16 cellular contexts compared by ENCODE assay signal in the genomic region with DNA sequence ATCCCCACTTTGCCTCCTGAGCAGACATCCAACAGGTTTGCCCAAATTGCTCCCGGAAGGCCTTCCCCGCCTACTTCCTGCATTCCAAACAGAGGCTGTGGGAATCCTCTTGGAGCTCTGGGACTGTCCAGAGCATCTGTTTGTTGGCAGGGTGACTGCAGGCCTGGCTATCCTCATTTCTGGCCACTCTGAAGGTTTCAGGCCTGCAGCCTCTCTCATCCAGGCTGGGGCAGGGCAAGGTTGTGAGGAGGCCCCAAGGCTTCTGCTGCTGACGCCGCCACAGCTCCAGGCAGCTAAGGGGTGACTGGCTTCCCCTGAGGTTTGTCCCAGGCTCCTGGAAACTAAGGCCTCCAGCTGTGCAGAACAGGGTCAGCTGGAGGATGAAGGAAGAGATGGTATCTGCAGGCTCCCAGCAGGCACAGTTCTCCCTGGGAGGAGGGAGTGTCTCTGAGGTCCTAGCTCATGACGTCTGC. TPM values are rescaled to one million over a fixed set of nuclear protein-coding genes. Genes with fewer than 3 reads are reported as not detected.
A peak's percentile ranks its signal among the peaks of the same experiment; 100 is the strongest.
DNase-seq lines count a peak whose midpoint lies in the region; ATAC-seq, FAIRE-seq and TF ChIP-seq lines count a peak whose summit lies in the region.
"Had no signal": no experiment of that assay in that cellular context is flagged by ENCODE, and none has a peak within 500 bp of the region (broad histone marks: within the 10 kb centered on the region; RNA-seq: fewer than 3 reads in every experiment).

No MANE protein-coding gene starts in this region.

- H3K9me1 ChIP-seq in K562 (ENCODE audit: control insufficient read depth, insufficient read depth, low read length): no peaks in the 10 kb centered on the region

- peaks cover 0 to 2% (median 0%) of the 10 kb centered on the region in 7 donors for H3K9me3 Mint-ChIP-seq in CD14-positive monocyte
- H3K9me3 Mint-ChIP-seq: nephron progenitor cell; stimulated activated memory B cell treated with anti-CD40 and anti-IgM and Interleukin-4, amounts not matched to agents 10 μg/mL and 1 μg/mL and 100 μg/mL, for 72 hours had no signal

- peak; percentile 15 for FAIRE-seq in K562 (lab: Jason Lieb, UNC)

- peak overlapping the region; percentile 51; the same call in 1 of the 2 replicates for H2AFZ ChIP-seq in K562 (ENCODE audit: low read depth, low read length)

- H3K9me3 ChIP-seq in K562 (replicated peaks; ENCODE audit: control insufficient read depth, insufficient read depth, low read depth, low read length) (no peaks in the 10 kb centered on the region), sigmoid colon (no peaks in the 10 kb centered on the region)
- H3K9me3 ChIP-seq: BLaER1 treated with 17β-estradiol and CSF1 and Interleukin-3, amounts not matched to agents 10 nM and 100 nM had no signal

- H3K36me3 ChIP-seq in K562 (ENCODE audit: control insufficient read depth, insufficient read depth, low read length) (no peaks in the 10 kb centered on the region), sigmoid colon (no peaks in the 10 kb centered on the region)
- H3K36me3 ChIP-seq: BLaER1 treated with 17β-estradiol and CSF1 and Interleukin-3, amounts not matched to agents 10 nM and 100 nM had no signal

- TF ChIP-seq CTCF in K562 (IDR thresholded peaks at IDR 0.05 in 2 of 3, conservative IDR thresholded peaks at IDR 0.05 in 1 of 3; ENCODE audit: insufficient read depth in 2 of 3, low read depth in 1 of 3, low read length in 3 of 3): no peak
- TF ChIP-seq CTCF in sigmoid colon (IDR thresholded peaks at IDR 0.05): no peak
- no peak for TF ChIP-seq CTCF in CD14-positive monocyte (IDR thresholded peaks at IDR 0.05)

- no peak for TF ChIP-seq RAD21 in K562 (CRISPR knock-in tag; conservative IDR thresholded peaks at IDR 0.05 in 1 of 2, IDR thresholded peaks at IDR 0.05 in 1 of 2)

- POLR2A ChIA-PET in K562 (lab: Yijun Ruan, JAX): interaction anchor here (0.5 to 1.1 kb wide), 6 partner anchors 8 to 236 kb away, joined by 3 to 4 read pairs (median 3); no protein-coding TSS in a partner anchor

- H3K4me1 ChIP-seq in K562 (replicated peaks in 1 of 2; ENCODE audit: control insufficient read depth in 2 of 2, insufficient read depth in 2 of 2, low read length in 2 of 2): peaks cover 0 to 5% of the 10 kb centered on the region in 2 experiments; a peak in 2 of 5 replicates
- peaks cover 3 to 71% (median 60%) of the 10 kb centered on the region in 4 donors for H3K4me1 ChIP-seq in sigmoid colon

- H3K27ac ChIP-seq in K562 (ENCODE audit: extremely low read depth, low read depth, low read length) (no peak overlapping the region), sigmoid colon (peak overlapping the region; percentile 52 to 80 (median 79))
- H3K27ac ChIP-seq: BLaER1 treated with 17β-estradiol and CSF1 and Interleukin-3, amounts not matched to agents 10 nM and 100 nM had no signal

- 0 out of 2 replicates have a peak, but pooled peaks cover 9% of the 10 kb centered on the region for H4K20me1 ChIP-seq in K562 (replicated peaks; ENCODE audit: control insufficient read depth, insufficient read depth, low read length)

- in situ Hi-C loops in G401 (cut with HindIII; ENCODE audit: low sequenced_read_pairs) (no loop called here), K562 (cut with MboI) (no loop called here)

- H3K27me3 ChIP-seq in K562 (ENCODE audit: control insufficient read depth in 2 of 2, insufficient read depth in 2 of 2, low read length in 2 of 2) (peaks cover 4 to 33% of the 10 kb centered on the region in 2 experiments; a peak in 4 of 5 replicates), sigmoid colon (no peaks in the 10 kb centered on the region)
- H3K27me3 ChIP-seq: BLaER1 treated with 17β-estradiol and CSF1 and Interleukin-3, amounts not matched to agents 10 nM and 100 nM had no signal

- H3K4me3 Mint-ChIP-seq in CD14-positive monocyte: no peak overlapping the region
- H3K4me3 Mint-ChIP-seq: nephron progenitor cell; stimulated activated memory B cell treated with anti-CD40 and anti-IgM and Interleukin-4, amounts not matched to agents 10 μg/mL and 1 μg/mL and 100 μg/mL, for 72 hours had no signal

- intact Hi-C loops in K562 (cut with micrococcal nuclease): no loop called here
- intact Hi-C loops in sigmoid colon (cut with DNase I): no loop called here
- intact Hi-C loops in CD14-positive monocyte (cut with micrococcal nuclease): no loop called here

- ATAC-seq in K562 (peak; percentile 55), GM18867 (IDR thresholded peaks at IDR 0.05; ENCODE audit: unreplicated experiment) (no peak)
- ATAC-seq: stimulated activated memory B cell treated with anti-CD40 and anti-IgM and Interleukin-4, amounts not matched to agents 10 μg/mL and 1 μg/mL and 100 μg/mL, for 72 hours had no signal

- no peak overlapping the region for H3K4me3 ChIP-seq in K562
- H3K4me3 ChIP-seq in sigmoid colon: no peak overlapping the region
- H3K4me3 ChIP-seq: BLaER1 treated with 17β-estradiol and CSF1 and Interleukin-3, amounts not matched to agents 10 nM and 100 nM had no signal

- no peaks in the 10 kb centered on the region for H3K79me2 ChIP-seq in K562 (ENCODE audit: control insufficient read depth, insufficient read depth, low read length)

- CTCF ChIA-PET in K562 (lab: Yijun Ruan, JAX; ENCODE audit: low intra/inter-chr PET ratio): interaction anchor here (0.7 kb wide), 1 partner anchor 13 kb away, joined by 3 read pairs; no protein-coding TSS in a partner anchor

- WGBS in K562 (ENCODE audit: insufficient coverage, low coverage, missing lambda C conversion rate): 13% methylated on average over 5 of the region's 5 CpGs
- 70 to 77% methylated on average over 5 of the region's 5 CpGs for WGBS in sigmoid colon, 2 donors

- TF ChIP-seq EP300 in K562 (IDR thresholded peaks at IDR 0.05; ENCODE audit: low read length) (no peak), sigmoid colon (IDR thresholded peaks at IDR 0.05) (peak in 1 of 4 donors; percentile 48)

- TF ChIP-seq POLR2A in K562 (conservative IDR thresholded peaks at IDR 0.05) (no peak), sigmoid colon (IDR thresholded peaks at IDR 0.05) (no peak)

- H3K4me2 ChIP-seq in K562 (ENCODE audit: insufficient read depth, low read length): no peak overlapping the region

- peak overlapping the region in 1 of 2 experiments; percentile 23; a peak in 1 of 4 replicates for H3K9ac ChIP-seq in K562 (ENCODE audit: insufficient read depth in 1 of 2, low read depth in 2 of 2, low read length in 2 of 2)

- no peak overlapping the region for H3K27ac Mint-ChIP-seq in CD14-positive monocyte
- H3K27ac Mint-ChIP-seq: stimulated activated memory B cell treated with anti-CD40 and anti-IgM and Interleukin-4, amounts not matched to agents 10 μg/mL and 1 μg/mL and 100 μg/mL, for 72 hours had no signal

- H3K36me3 Mint-ChIP-seq in CD14-positive monocyte: no peaks in the 10 kb centered on the region
- H3K36me3 Mint-ChIP-seq: stimulated activated memory B cell treated with anti-CD40 and anti-IgM and Interleukin-4, amounts not matched to agents 10 μg/mL and 1 μg/mL and 100 μg/mL, for 72 hours had no signal

- DNase-seq in G401 (ENCODE audit: low spot score) (peak; percentile 64), K562 (ENCODE audit: extremely low read depth in 1 of 4, low spot score in 3 of 4) (peak; percentile 41 to 65 (median 58)), hepatic stellate cell (ENCODE audit: low spot score) (peak; percentile 79), sigmoid colon (peak; percentile 91), COR-L47 (lab: John Stamatoyannopoulos, UW) (no peak), HCEC 1CT (no peak), CD14-positive monocyte (ENCODE audit: low spot score) (no peak)
- DNase-seq: activated CD4-positive, alpha-beta T cell treated with anti-CD3 and anti-CD28 coated beads for 4 hours; activated naive CD4-positive, alpha-beta T cell treated with Interleukin-2 at 50 U/mL for 16 hours; hypothalamus; KG1; nephron progenitor cell; SHP77 treated with DMSO at 0.1 percent for 48 hours had no signal

- H3K4me1 Mint-ChIP-seq in CD14-positive monocyte: peaks cover 25% of the 10 kb centered on the region

- peaks cover 0 to 1% (median 0%) of the 10 kb centered on the region in 3 donors for H3K27me3 Mint-ChIP-seq in CD14-positive monocyte (ENCODE audit: low read depth in 3 of 3)

- no TSS peak for BruUV-seq in K562 (replicated peaks; lab: Mats Ljungman, UMichigan)

RNA-seq across cellular contexts. Expression of a gene that starts 11.3 kb away (rescaled TPM):
- total RNA-seq in G401 (2014; rRNA removed; shearing (Covaris generic)): 4.0 and 6.6 TPM in 2 replicates
- total RNA-seq in K562 (2011; cell fraction: chromatin; rRNA removed; ENCODE audit: low replicate concordance): 0.63 and 3.1 TPM in 2 replicates
- 0.92 and 1.2 TPM in 2 replicates for total RNA-seq in K562 (2011; cell fraction: nucleolus; rRNA removed)
- total RNA-seq in K562 (2011; cell fraction: nucleoplasm; rRNA removed): 1.0 and 1.7 TPM in 2 replicates
- total RNA-seq in K562 (2014; rRNA removed): 0.05 TPM in 1 of 2 replicates, not detected in the other
- total RNA-seq in K562 (2014; rRNA removed; fragmentation: Illumina TruSeq; extraction: Trizol): 0.07 TPM in 1 of 2 replicates, not detected in the other
- total RNA-seq in K562 (2015; rRNA removed; fragmentation: Illumina TruSeq; extraction: Trizol): 0.23 and 0.69 TPM in 2 replicates
- 0.34 and 0.44 TPM in 2 replicates for total RNA-seq in K562 (2021)
- polyA plus RNA-seq in K562 (2011; rRNA removed): 0.17 and 0.20 TPM in 2 replicates
- polyA plus RNA-seq in K562 (2011; cell fraction: cytosol; rRNA removed): 0.06 and 0.25 TPM in 2 replicates
- polyA plus RNA-seq in K562 (2011; cell fraction: nucleus; rRNA removed): 0.51 and 1.9 TPM in 2 replicates
- polyA plus RNA-seq in K562 (2012): 0.46 and 1.4 TPM in 2 replicates
- polyA plus RNA-seq in K562 (2014; fragmentation: Illumina TruSeq; extraction: Trizol): 0.51 and 0.61 TPM in 2 replicates
- not detected for polyA plus RNA-seq in K562 (2014; fragmentation: Nextera tagmentation; extraction: Ambion mirVana)
- 0.08 and 0.19 TPM in 2 replicates for polyA plus RNA-seq in K562 (2014; rRNA removed)
- polyA minus RNA-seq in K562 (2011; rRNA and poly(A)+ RNA removed): 0.18 and 0.28 TPM in 2 replicates
- not detected in 2 replicates for polyA minus RNA-seq in K562 (2011; cell fraction: cytosol; rRNA and poly(A)+ RNA removed)
- 0.56 and 1.6 TPM in 2 replicates for polyA minus RNA-seq in K562 (2011; cell fraction: nucleus; rRNA and poly(A)+ RNA removed)
- total RNA-seq in sigmoid colon: 10 to 100 TPM in 2 of 4 donors, 1 to 10 TPM in 2; 6.7 to 14.3 (median 11.4) TPM
- polyA plus RNA-seq in sigmoid colon: 10 to 100 TPM; 10.8 to 26.8 (median 14.3) TPM
- polyA plus RNA-seq in CD14-positive monocyte: under 1 TPM; 0.48 to 0.66 TPM

RNA-seq across cellular contexts. Expression of a gene that starts 60.0 kb away (rescaled TPM):
- total RNA-seq in G401 (2014; rRNA removed; shearing (Covaris generic)): 1.7 and 1.8 TPM in 2 replicates
- 5.4 and 17.4 TPM in 2 replicates for total RNA-seq in K562 (2011; cell fraction: chromatin; rRNA removed; ENCODE audit: low replicate concordance)
- 5.8 and 9.7 TPM in 2 replicates for total RNA-seq in K562 (2011; cell fraction: nucleolus; rRNA removed)
- 7.8 and 9.5 TPM in 2 replicates for total RNA-seq in K562 (2011; cell fraction: nucleoplasm; rRNA removed)
- total RNA-seq in K562 (2014; rRNA removed) (0.37 and 0.73 TPM in 2 replicates), K562 (2014; rRNA removed; fragmentation: Illumina TruSeq; extraction: Trizol) (0.73 and 1.1 TPM in 2 replicates), K562 (2015; rRNA removed; fragmentation: Illumina TruSeq; extraction: Trizol) (0.45 and 0.47 TPM in 2 replicates), K562 (2021) (0.83 and 1.0 TPM in 2 replicates), sigmoid colon (under 1 TPM in 1 of 4 donors, not detected in 3; 0.36 TPM)
- polyA plus RNA-seq in K562 (2011; rRNA removed) (3.4 and 5.9 TPM in 2 replicates), K562 (2014; fragmentation: Illumina TruSeq; extraction: Trizol) (1.2 and 1.6 TPM in 2 replicates), K562 (2014; fragmentation: Nextera tagmentation; extraction: Ambion mirVana) (under 1 TPM; 0.10 to 0.17 TPM), K562 (2014; rRNA removed) (0.84 and 1.3 TPM in 2 replicates), sigmoid colon (under 1 TPM in 1 of 3 donors, not detected in 2; 0.51 TPM), CD14-positive monocyte (not detected)
- polyA plus RNA-seq in K562 (2011; cell fraction: cytosol; rRNA removed): 2.6 and 3.6 TPM in 2 replicates
- polyA plus RNA-seq in K562 (2011; cell fraction: nucleus; rRNA removed): 7.5 and 19.7 TPM in 2 replicates
- polyA plus RNA-seq in K562 (2012): 1.2 and 3.3 TPM in 2 replicates
- 3.0 and 5.2 TPM in 2 replicates for polyA minus RNA-seq in K562 (2011; rRNA and poly(A)+ RNA removed)
- polyA minus RNA-seq in K562 (2011; cell fraction: cytosol; rRNA and poly(A)+ RNA removed): 0.55 and 1.3 TPM in 2 replicates
- 3.4 and 4.8 TPM in 2 replicates for polyA minus RNA-seq in K562 (2011; cell fraction: nucleus; rRNA and poly(A)+ RNA removed)

Comparison
In these comparisons a context has a peak if more than half of its experiments do, and no peak if none do; other contexts are left out.
1. DNase-seq: peak in G401 (single experiment), K562 (4 of 4), hepatic stellate cell (single experiment) and sigmoid colon (single experiment); none in COR-L47 (single experiment), HCEC 1CT (single experiment) and CD14-positive monocyte (single experiment).